Comparison of ENCODE assay signal across 1 cellular context in the genomic region with DNA sequence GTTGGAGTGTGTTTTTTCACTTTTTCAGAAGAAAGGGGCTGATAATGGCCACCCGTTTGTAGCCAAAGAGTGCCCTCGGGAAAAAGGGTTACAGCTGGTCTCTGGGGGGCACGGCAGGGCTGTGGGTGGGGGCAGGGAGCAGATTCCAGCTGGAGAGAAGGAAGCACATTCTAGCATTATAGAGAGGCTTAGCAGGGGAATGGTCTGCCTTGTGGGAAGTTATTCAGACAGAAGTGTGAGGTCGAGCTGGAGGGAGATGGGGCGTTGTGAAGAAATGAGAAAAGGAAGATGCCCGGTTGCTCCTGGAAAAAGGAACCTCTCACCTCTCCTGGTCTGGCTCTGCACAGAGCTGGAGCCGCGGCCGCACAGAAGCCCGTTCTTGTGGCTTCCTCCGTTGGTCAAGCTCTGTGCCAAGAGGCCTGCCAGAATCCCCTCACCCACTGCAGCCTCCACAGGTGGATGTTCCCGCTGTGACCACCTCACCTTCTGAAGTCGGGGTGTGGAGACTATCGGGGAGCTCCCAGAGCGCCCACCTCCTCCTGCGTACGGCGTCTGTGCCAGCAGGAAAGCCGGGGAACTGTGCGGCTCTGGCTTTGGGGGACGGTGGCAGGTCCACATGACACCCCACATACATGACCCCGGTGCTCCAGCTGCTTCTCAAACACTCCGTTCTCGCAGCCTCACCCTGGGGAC.
TF ChIP-seq lines count a peak whose summit lies in the region.

No MANE protein-coding gene starts in this region.

TF ChIP-seq in SK-N-SH, 30 proteins besides CTCF, POLR2A, EP300 and RAD21:
- TF ChIP-seq NRF1 (IDR thresholded peaks at IDR 0.05; ENCODE audit: low read depth, low read length), result no peak
- no peak for TF ChIP-seq MEF2A (IDR thresholded peaks at IDR 0.05; ENCODE audit: borderline replicate concordance, low read depth)
- TF ChIP-seq, protein P1, sequence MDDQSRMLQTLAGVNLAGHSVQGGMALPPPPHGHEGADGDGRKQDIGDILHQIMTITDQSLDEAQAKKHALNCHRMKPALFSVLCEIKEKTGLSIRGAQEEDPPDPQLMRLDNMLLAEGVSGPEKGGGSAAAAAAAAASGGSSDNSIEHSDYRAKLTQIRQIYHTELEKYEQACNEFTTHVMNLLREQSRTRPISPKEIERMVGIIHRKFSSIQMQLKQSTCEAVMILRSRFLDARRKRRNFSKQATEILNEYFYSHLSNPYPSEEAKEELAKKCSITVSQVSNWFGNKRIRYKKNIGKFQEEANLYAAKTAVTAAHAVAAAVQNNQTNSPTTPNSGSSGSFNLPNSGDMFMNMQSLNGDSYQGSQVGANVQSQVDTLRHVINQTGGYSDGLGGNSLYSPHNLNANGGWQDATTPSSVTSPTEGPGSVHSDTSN (IDR thresholded peaks at IDR 0.05), result no peak
- TF ChIP-seq FOXM1 (IDR thresholded peaks at IDR 0.05; ENCODE audit: low read depth), result no peak
- no peak for TF ChIP-seq MXI1 (IDR thresholded peaks at IDR 0.05; ENCODE audit: low read depth, low read length)
- no peak for TF ChIP-seq NFIC (IDR thresholded peaks at IDR 0.05; ENCODE audit: borderline replicate concordance)
- TF ChIP-seq, protein P2, sequence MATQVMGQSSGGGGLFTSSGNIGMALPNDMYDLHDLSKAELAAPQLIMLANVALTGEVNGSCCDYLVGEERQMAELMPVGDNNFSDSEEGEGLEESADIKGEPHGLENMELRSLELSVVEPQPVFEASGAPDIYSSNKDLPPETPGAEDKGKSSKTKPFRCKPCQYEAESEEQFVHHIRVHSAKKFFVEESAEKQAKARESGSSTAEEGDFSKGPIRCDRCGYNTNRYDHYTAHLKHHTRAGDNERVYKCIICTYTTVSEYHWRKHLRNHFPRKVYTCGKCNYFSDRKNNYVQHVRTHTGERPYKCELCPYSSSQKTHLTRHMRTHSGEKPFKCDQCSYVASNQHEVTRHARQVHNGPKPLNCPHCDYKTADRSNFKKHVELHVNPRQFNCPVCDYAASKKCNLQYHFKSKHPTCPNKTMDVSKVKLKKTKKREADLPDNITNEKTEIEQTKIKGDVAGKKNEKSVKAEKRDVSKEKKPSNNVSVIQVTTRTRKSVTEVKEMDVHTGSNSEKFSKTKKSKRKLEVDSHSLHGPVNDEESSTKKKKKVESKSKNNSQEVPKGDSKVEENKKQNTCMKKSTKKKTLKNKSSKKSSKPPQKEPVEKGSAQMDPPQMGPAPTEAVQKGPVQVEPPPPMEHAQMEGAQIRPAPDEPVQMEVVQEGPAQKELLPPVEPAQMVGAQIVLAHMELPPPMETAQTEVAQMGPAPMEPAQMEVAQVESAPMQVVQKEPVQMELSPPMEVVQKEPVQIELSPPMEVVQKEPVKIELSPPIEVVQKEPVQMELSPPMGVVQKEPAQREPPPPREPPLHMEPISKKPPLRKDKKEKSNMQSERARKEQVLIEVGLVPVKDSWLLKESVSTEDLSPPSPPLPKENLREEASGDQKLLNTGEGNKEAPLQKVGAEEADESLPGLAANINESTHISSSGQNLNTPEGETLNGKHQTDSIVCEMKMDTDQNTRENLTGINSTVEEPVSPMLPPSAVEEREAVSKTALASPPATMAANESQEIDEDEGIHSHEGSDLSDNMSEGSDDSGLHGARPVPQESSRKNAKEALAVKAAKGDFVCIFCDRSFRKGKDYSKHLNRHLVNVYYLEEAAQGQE (IDR thresholded peaks at IDR 0.05; ENCODE audit: low read depth, low read length), result no peak
- TF ChIP-seq, protein P3, sequence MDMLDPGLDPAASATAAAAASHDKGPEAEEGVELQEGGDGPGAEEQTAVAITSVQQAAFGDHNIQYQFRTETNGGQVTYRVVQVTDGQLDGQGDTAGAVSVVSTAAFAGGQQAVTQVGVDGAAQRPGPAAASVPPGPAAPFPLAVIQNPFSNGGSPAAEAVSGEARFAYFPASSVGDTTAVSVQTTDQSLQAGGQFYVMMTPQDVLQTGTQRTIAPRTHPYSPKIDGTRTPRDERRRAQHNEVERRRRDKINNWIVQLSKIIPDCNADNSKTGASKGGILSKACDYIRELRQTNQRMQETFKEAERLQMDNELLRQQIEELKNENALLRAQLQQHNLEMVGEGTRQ (IDR thresholded peaks at IDR 0.05; ENCODE audit: borderline replicate concordance, low read depth, low read length), result no peak
- TF ChIP-seq FOXJ3 (CRISPR knock-in tag; IDR thresholded peaks at IDR 0.05), result no peak
- no peak for TF ChIP-seq GABPA (IDR thresholded peaks at IDR 0.05; ENCODE audit: low read depth)
- no peak for TF ChIP-seq EZH2phosphoT487 (IDR thresholded peaks at IDR 0.05; ENCODE audit: borderline replicate concordance, low read depth)
- TF ChIP-seq TEAD4 (IDR thresholded peaks at IDR 0.05; ENCODE audit: borderline replicate concordance, insufficient read depth), result no peak
- TF ChIP-seq GATA2 (CRISPR knock-in tag; IDR thresholded peaks at IDR 0.05), result no peak
- TF ChIP-seq, protein P4, sequence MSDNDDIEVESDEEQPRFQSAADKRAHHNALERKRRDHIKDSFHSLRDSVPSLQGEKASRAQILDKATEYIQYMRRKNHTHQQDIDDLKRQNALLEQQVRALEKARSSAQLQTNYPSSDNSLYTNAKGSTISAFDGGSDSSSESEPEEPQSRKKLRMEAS (IDR thresholded peaks at IDR 0.05; ENCODE audit: low read depth), result no peak
- no peak for TF ChIP-seq SIN3A (IDR thresholded peaks at IDR 0.05; ENCODE audit: borderline replicate concordance, low read depth, low read length)
- TF ChIP-seq, protein P5, sequence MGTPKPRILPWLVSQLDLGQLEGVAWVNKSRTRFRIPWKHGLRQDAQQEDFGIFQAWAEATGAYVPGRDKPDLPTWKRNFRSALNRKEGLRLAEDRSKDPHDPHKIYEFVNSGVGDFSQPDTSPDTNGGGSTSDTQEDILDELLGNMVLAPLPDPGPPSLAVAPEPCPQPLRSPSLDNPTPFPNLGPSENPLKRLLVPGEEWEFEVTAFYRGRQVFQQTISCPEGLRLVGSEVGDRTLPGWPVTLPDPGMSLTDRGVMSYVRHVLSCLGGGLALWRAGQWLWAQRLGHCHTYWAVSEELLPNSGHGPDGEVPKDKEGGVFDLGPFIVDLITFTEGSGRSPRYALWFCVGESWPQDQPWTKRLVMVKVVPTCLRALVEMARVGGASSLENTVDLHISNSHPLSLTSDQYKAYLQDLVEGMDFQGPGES (IDR thresholded peaks at IDR 0.05; ENCODE audit: low read depth, low read length), result no peak
- TF ChIP-seq YY1 (IDR thresholded peaks at IDR 0.05; ENCODE audit: low read depth), result no peak
